In the genomic region with DNA sequence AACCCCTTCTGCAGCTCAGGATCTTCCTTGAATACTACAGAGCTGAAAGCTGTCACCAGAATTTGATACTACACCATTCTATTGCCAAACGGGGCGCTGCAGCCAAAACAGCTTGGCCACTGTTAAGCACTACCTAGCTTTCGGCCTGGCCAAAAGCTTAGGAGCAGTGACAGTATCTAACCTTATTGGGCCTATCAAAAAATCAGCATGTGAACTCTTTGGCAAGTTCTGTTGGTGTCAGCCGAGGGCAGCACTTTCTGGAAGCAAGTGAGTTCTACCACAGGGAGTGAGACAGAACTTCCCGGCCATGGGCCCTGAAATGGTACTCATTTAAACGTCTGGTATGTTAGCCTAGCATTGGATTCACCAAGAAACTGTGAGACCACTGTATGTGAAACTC, we compare ENCODE assay signal across 14 cellular contexts. TPM values are rescaled to one million over a fixed set of nuclear protein-coding genes. Genes with fewer than 3 reads are reported as not detected.
A peak's percentile ranks its signal among the peaks of the same experiment; 100 is the strongest.
DNase-seq lines count a peak whose midpoint lies in the region; ATAC-seq and TF ChIP-seq lines count a peak whose summit lies in the region.
"Had no signal": no experiment of that assay in that cellular context is flagged by ENCODE, and none has a peak within 500 bp of the region (broad histone marks: within the 10 kb centered on the region; RNA-seq: fewer than 3 reads in every experiment).

No MANE protein-coding gene starts in this region.

- H3K27ac ChIP-seq in fibroblast of lung (ENCODE audit: insufficient read depth, low read length) (no peak overlapping the region), mesenchymal stem cell (ENCODE audit: low read length, poor library complexity, severe bottlenecking) (no peak overlapping the region), upper lobe of right lung (peak overlapping the region; percentile 6)
- H3K27ac ChIP-seq: pancreas had no signal

- H3K18ac ChIP-seq in mesenchymal stem cell (ENCODE audit: low read depth in 1 of 2, low read length in 2 of 2), result no peak overlapping the region

- H2BK5ac ChIP-seq in mesenchymal stem cell (ENCODE audit: low read depth, low read length, poor library complexity, severe bottlenecking), result no peak overlapping the region

- H3K36me3 ChIP-seq in Loucy (ENCODE audit: insufficient read depth, low read length) (no peaks in the 10 kb centered on the region), fibroblast of lung (ENCODE audit: control insufficient read depth, insufficient read depth, low read length) (no peaks in the 10 kb centered on the region), mesenchymal stem cell (ENCODE audit: control insufficient read depth in 1 of 2, insufficient read depth in 2 of 2, low read depth in 1 of 2, low read length in 2 of 2) (no peaks in the 10 kb centered on the region), upper lobe of right lung (no peaks in the 10 kb centered on the region)
- H3K36me3 ChIP-seq: pancreas had no signal

- H2AFZ ChIP-seq in Loucy (ENCODE audit: low read length), result peak overlapping the region; percentile 18; the same call in 1 of the 2 replicates
- peak overlapping the region; percentile 80 for H2AFZ ChIP-seq in fibroblast of lung (ENCODE audit: low read length)
- H2AFZ ChIP-seq in mesenchymal stem cell (ENCODE audit: low read depth, low read length), result peak overlapping the region; percentile 42

- H3K36me3 Mint-ChIP-seq in chondrocyte (ENCODE audit: low read depth), result no peaks in the 10 kb centered on the region

- no peaks in the 10 kb centered on the region for H3K9me3 ChIP-seq in Loucy (ENCODE audit: insufficient read depth, low read depth, low read length)
- H3K9me3 ChIP-seq in fibroblast of lung (ENCODE audit: control insufficient read depth, insufficient read depth, low read depth, low read length), result no peaks in the 10 kb centered on the region
- H3K9me3 ChIP-seq in mesenchymal stem cell (ENCODE audit: control insufficient read depth, low read length), result no peaks in the 10 kb centered on the region
- H3K9me3 ChIP-seq in upper lobe of right lung, result no peaks in the 10 kb centered on the region
- H3K9me3 ChIP-seq: pancreas had no signal

- H4K91ac ChIP-seq in mesenchymal stem cell (ENCODE audit: low read length), result no peak overlapping the region

- H2BK15ac ChIP-seq in mesenchymal stem cell (ENCODE audit: low read depth, poor library complexity, severe bottlenecking), result no peak overlapping the region

- H3K9me3 Mint-ChIP-seq in chondrocyte (ENCODE audit: low read depth), result peaks cover 2% of the 10 kb centered on the region
- H3K9me3 Mint-ChIP-seq: stimulated activated naive CD8-positive, alpha-beta T cell treated with anti-CD3 and anti-CD28 coated beads, Interleukin-15, Interleukin-2, amounts not matched to agents 100 ng/mL and 50 ng/mL, for 24 hours had no signal

- H3K4me1 ChIP-seq in Loucy (ENCODE audit: insufficient read depth, low read length, poor library complexity, severe bottlenecking) (no peaks in the 10 kb centered on the region), fibroblast of lung (ENCODE audit: control insufficient read depth, extremely low read depth, insufficient read depth, low read length) (no peaks in the 10 kb centered on the region), mesenchymal stem cell (ENCODE audit: control insufficient read depth, insufficient read depth, low read depth, low read length) (no peaks in the 10 kb centered on the region), upper lobe of right lung (no peaks in the 10 kb centered on the region)
- H3K4me1 ChIP-seq: pancreas had no signal

- DNase-seq in fibroblast of lung (ENCODE audit: low read depth in 2 of 2) (peak in 1 of 2 donors; percentile 57), mesenchymal stem cell (no peak), upper lobe of right lung (no peak), chondrocyte (ENCODE audit: low spot score) (no peak)
- no peak for DNase-seq in activated CD4-positive, CD25-positive, alpha-beta regulatory T cell (lab: John Stamatoyannopoulos, UW)
- DNase-seq: activated CD4-positive, CD25-positive, alpha-beta regulatory T cell treated with anti-CD3 and anti-CD28 coated beads, Interleukin-2, amount 50 U/mL, for 72 hours; activated T-cell treated with anti-CD3 and anti-CD28 coated beads, Interleukin-2, amount 50 U/mL, for 1 hour; COR-L47; pancreas; stimulated activated CD4-positive, alpha-beta T cell treated with anti-CD3 and anti-CD28 coated beads, Interleukin-4, amount 100 ng/mL, for 4 hours; SW 1271 had no signal

- no peak overlapping the region for H3K27ac Mint-ChIP-seq in chondrocyte (ENCODE audit: unreplicated experiment)
- H3K27ac Mint-ChIP-seq: stimulated activated naive CD8-positive, alpha-beta T cell treated with anti-CD3 and anti-CD28 coated beads, Interleukin-15, Interleukin-2, amounts not matched to agents 100 ng/mL and 50 ng/mL, for 24 hours had no signal

- 81% methylated on average over 6 of the region's 6 CpGs for WGBS in mesenchymal stem cell

- H3K27me3 ChIP-seq in Loucy (ENCODE audit: insufficient read depth, low read length, poor library complexity, severe bottlenecking) (no peaks in the 10 kb centered on the region), fibroblast of lung (ENCODE audit: control insufficient read depth, insufficient read depth, low read length) (no peaks in the 10 kb centered on the region), mesenchymal stem cell (ENCODE audit: control insufficient read depth in 1 of 2, insufficient read depth in 1 of 2, low read length in 2 of 2) (no peaks in the 10 kb centered on the region), upper lobe of right lung (no peaks in the 10 kb centered on the region)
- H3K27me3 ChIP-seq: pancreas had no signal

- H3K79me2 ChIP-seq in Loucy (ENCODE audit: insufficient read depth, low read length) (no peaks in the 10 kb centered on the region), fibroblast of lung (ENCODE audit: control insufficient read depth, insufficient read depth, low read length) (no peaks in the 10 kb centered on the region)

- H2BK12ac ChIP-seq in mesenchymal stem cell (ENCODE audit: low read length in 2 of 2), result no peak overlapping the region

- no peaks in the 10 kb centered on the region for H3F3A ChIP-seq in Loucy (ENCODE audit: low read depth)

- H3K4me2 ChIP-seq in Loucy (ENCODE audit: low read depth, low read length, poor library complexity, severe bottlenecking) (peak overlapping the region; percentile 32), fibroblast of lung (ENCODE audit: extremely low read depth, insufficient read depth, low read length) (peak overlapping the region; percentile 75), mesenchymal stem cell (ENCODE audit: low read length, poor library complexity, severe bottlenecking) (no peak overlapping the region)

- H3K9ac ChIP-seq in Loucy (ENCODE audit: low read depth, low read length, poor library complexity, severe bottlenecking) (no peak overlapping the region), fibroblast of lung (ENCODE audit: insufficient read depth, low read length) (no peak overlapping the region), mesenchymal stem cell (ENCODE audit: low read length) (peak overlapping the region; percentile 54)

- no peaks in the 10 kb centered on the region for H3K27me3 Mint-ChIP-seq in chondrocyte (ENCODE audit: low read depth)
- H3K27me3 Mint-ChIP-seq: stimulated activated naive CD8-positive, alpha-beta T cell treated with anti-CD3 and anti-CD28 coated beads, Interleukin-15, Interleukin-2, amounts not matched to agents 100 ng/mL and 50 ng/mL, for 24 hours had no signal

- H3K9me2 ChIP-seq in Loucy (replicated peaks; ENCODE audit: low read depth, low read length), result no peaks in the 10 kb centered on the region

- H3K79me1 ChIP-seq in mesenchymal stem cell (replicated peaks; ENCODE audit: low read length, poor library complexity, severe bottlenecking), result no peaks in the 10 kb centered on the region

- no peak overlapping the region for H3K4me3 Mint-ChIP-seq in chondrocyte (ENCODE audit: unreplicated experiment)
- H3K4me3 Mint-ChIP-seq: stimulated activated naive CD8-positive, alpha-beta T cell treated with anti-CD3 and anti-CD28 coated beads, Interleukin-15, Interleukin-2, amounts not matched to agents 100 ng/mL and 50 ng/mL, for 24 hours had no signal

- no peak overlapping the region for H3K4ac ChIP-seq in mesenchymal stem cell (ENCODE audit: low read depth in 1 of 2, low read length in 2 of 2)

- H4K20me1 ChIP-seq in Loucy (ENCODE audit: insufficient read depth, low read length, poor library complexity, severe bottlenecking), result no peaks in the 10 kb centered on the region
- no peaks in the 10 kb centered on the region for H4K20me1 ChIP-seq in fibroblast of lung (ENCODE audit: control insufficient read depth, extremely low read depth, insufficient read depth, low read length)

- intact Hi-C loops in upper lobe of right lung (cut with DNase I), result no loop called here

- ATAC-seq in upper lobe of right lung (no peak), GM18909 (IDR thresholded peaks at IDR 0.05; ENCODE audit: poor library complexity, unreplicated experiment) (no peak)

- no peak overlapping the region for H4K8ac ChIP-seq in mesenchymal stem cell (ENCODE audit: low read length)

- no peak overlapping the region for H3K14ac ChIP-seq in mesenchymal stem cell (ENCODE audit: low read length in 2 of 2)

- H3K4me3 ChIP-seq in Loucy (ENCODE audit: low read length, poor library complexity, severe bottlenecking) (no peak overlapping the region), fibroblast of lung (replicated peaks in 1 of 4; ENCODE audit: control extremely low read depth in 1 of 4, insufficient read depth in 1 of 4, low read depth in 3 of 4, low read length in 4 of 4) (peak overlapping the region; percentile 24 to 58 (median 36)), mesenchymal stem cell (ENCODE audit: insufficient read depth in 1 of 2, low read depth in 1 of 2, low read length in 2 of 2) (peak overlapping the region in 1 of 2 experiments; percentile 53), upper lobe of right lung (no peak overlapping the region)
- H3K4me3 ChIP-seq: pancreas had no signal

- H2AK5ac ChIP-seq in mesenchymal stem cell (ENCODE audit: low read length, severe bottlenecking), result no peak overlapping the region

- TF ChIP-seq CTCF in Loucy (conservative IDR thresholded peaks at IDR 0.05; ENCODE audit: low read length), result no peak
- TF ChIP-seq CTCF in fibroblast of lung (conservative IDR thresholded peaks at IDR 0.05 in 1 of 2, IDR thresholded peaks at IDR 0.05 in 1 of 2; ENCODE audit: low read depth in 1 of 2, low read length in 2 of 2), result peak in 1 of 2 donors; percentile 36
- TF ChIP-seq CTCF in upper lobe of right lung (IDR thresholded peaks at IDR 0.05), result no peak
- no peak for TF ChIP-seq CTCF in chondrocyte (IDR thresholded peaks at IDR 0.05)

- H3K23ac ChIP-seq in mesenchymal stem cell (ENCODE audit: low read length in 2 of 2), result no peak overlapping the region

- peaks cover 10% of the 10 kb centered on the region for H3K4me1 Mint-ChIP-seq in chondrocyte (ENCODE audit: low read depth)

- H2BK120ac ChIP-seq in mesenchymal stem cell (ENCODE audit: low read depth, low read length), result no peak overlapping the region

RNA-seq across cellular contexts. Expression of a gene that starts 16.1 kb away (rescaled TPM):
- 43.1 and 71.5 TPM in 2 replicates for total RNA-seq in fibroblast of lung
- polyA plus RNA-seq in fibroblast of lung, result 88.5 and 224 TPM in 2 replicates
- 113 and 232 TPM in 2 replicates for polyA plus RNA-seq in fibroblast of lung (2012)
- polyA minus RNA-seq in fibroblast of lung (ENCODE audit: low replicate concordance), result 36.2 and 86.0 TPM in 2 replicates
- polyA plus RNA-seq in mesenchymal stem cell (2013, experiment 1 of 2), result 59.2 TPM
- 59.2 TPM for polyA plus RNA-seq in mesenchymal stem cell (2013, experiment 2 of 2)
- 45.6 TPM for total RNA-seq in upper lobe of right lung
- total RNA-seq in chondrocyte, result 41.2 to 50.1 TPM (median 48.1 TPM) in 3 replicates

Comparison
In these comparisons a context has a peak if more than half of its experiments do, and no peak if none do; other contexts are left out.
1. H2AFZ ChIP-seq: peak in every context shown above with its lines; median percentile 80 in fibroblast of lung; 42 in mesenchymal stem cell; 18 in Loucy.
2. H3K4me3 ChIP-seq: peak in fibroblast of lung (4 of 4); none in Loucy (single experiment) and upper lobe of right lung (single experiment).